Comparison of ENCODE assay signal across 28 cellular contexts in the genomic region with DNA sequence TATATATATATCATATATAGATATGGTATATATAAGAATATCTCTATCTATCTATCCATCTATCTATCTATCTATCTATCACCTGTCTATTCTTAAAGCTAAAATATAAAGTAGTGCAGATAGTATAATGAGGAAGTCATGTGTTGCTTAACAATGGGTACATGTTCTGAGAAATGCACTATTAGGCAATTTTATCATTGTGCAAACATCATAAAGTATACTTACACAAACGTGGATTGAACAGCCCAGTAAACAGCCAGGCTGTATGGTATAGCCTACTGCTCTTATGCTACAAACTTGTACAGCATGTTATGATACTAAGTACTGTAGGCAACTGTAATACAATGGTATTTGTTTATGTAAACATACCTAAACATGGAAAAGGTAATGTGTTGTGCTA.
"Had no signal": no experiment of that assay in that cellular context is flagged by ENCODE, and none has a peak within 500 bp of the region (broad histone marks: within the 10 kb centered on the region; RNA-seq: fewer than 3 reads in every experiment).

No MANE protein-coding gene starts in this region.

- H3K9me3 Mint-ChIP-seq: activated naive CD8-positive, alpha-beta T cell treated with anti-CD3 and anti-CD28 coated beads, Interleukin-2, amount 10 ng/mL, durations not matched to agents 7 days and 5 days; neural crest cell had no signal

- FAIRE-seq: bronchial epithelial cell, endothelial cell of umbilical vein, small intestine, urothelium cell line had no signal

- H3K4me1 Mint-ChIP-seq: activated CD4-positive, alpha-beta memory T cell treated with anti-CD3 and anti-CD28 coated beads, Interleukin-2, amount 10 ng/mL, durations not matched to agents 7 days and 5 days; activated CD4-positive, alpha-beta T cell treated with anti-CD3 and anti-CD28 coated beads, Interleukin-2, amount 10 ng/mL, durations not matched to agents 24 days and 14 days; activated naive CD8-positive, alpha-beta T cell treated with anti-CD3 and anti-CD28 coated beads, Interleukin-2, amount 10 ng/mL, durations not matched to agents 7 days and 5 days; naive B cell; stimulated activated effector memory CD8-positive, alpha-beta T cell treated with anti-CD3 and anti-CD28 coated beads, Interleukin-12 subunit alpha, Interleukin-12 subunit beta, amount 100 ng/mL, for 72 hours had no signal

- H3K27ac Mint-ChIP-seq: activated CD4-positive, alpha-beta memory T cell treated with anti-CD3 and anti-CD28 coated beads, Interleukin-2, amount 10 ng/mL, durations not matched to agents 7 days and 5 days; activated CD4-positive, alpha-beta T cell treated with anti-CD3 and anti-CD28 coated beads, Interleukin-2, amount 10 ng/mL, durations not matched to agents 24 days and 14 days; activated naive CD4-positive, alpha-beta T cell treated with anti-CD3 and anti-CD28 coated beads for 36 hours; activated naive CD8-positive, alpha-beta T cell treated with anti-CD3 and anti-CD28 coated beads, Interleukin-2, amount 10 ng/mL, durations not matched to agents 7 days and 5 days; activated T-cell treated with anti-CD3 and anti-CD28 coated beads, Interleukin-2, amount 50 U/mL, for 72 hours; effector memory CD8-positive, alpha-beta T cell; naive B cell; stimulated activated effector memory CD8-positive, alpha-beta T cell treated with anti-CD3 and anti-CD28 coated beads, Interleukin-12 subunit alpha, Interleukin-12 subunit beta, amount 100 ng/mL, for 72 hours had no signal

- DNase-seq: activated CD4-positive, alpha-beta memory T cell treated with anti-CD3 and anti-CD28 coated beads, Interleukin-2, amount 10 ng/mL, durations not matched to agents 7 days and 5 days; activated CD4-positive, alpha-beta T cell treated with anti-CD3 and anti-CD28 coated beads, Interleukin-2, amount 10 ng/mL, durations not matched to agents 24 days and 14 days; activated effector memory CD4-positive, alpha-beta T cell treated with Interleukin-2 at 50 U/mL for 16 hours; activated naive CD4-positive, alpha-beta T cell treated with anti-CD3 and anti-CD28 coated beads for 36 hours; activated naive CD8-positive, alpha-beta T cell treated with anti-CD3 and anti-CD28 coated beads, Interleukin-2, amount 10 ng/mL, durations not matched to agents 7 days and 5 days; activated T-cell treated with anti-CD3 and anti-CD28 coated beads, Interleukin-2, amount 50 U/mL, for 72 hours; amniotic stem cell; colonic mucosa; dorsolateral prefrontal cortex; effector memory CD8-positive, alpha-beta T cell; foreskin melanocyte; glutamatergic neuron; hypothalamus; mesendoderm; naive B cell; small intestine; stimulated activated CD4-positive, alpha-beta T cell treated with anti-CD3 and anti-CD28 coated beads, Interleukin-2, amount 100 ng/mL, for 24 hours; stomach had no signal

- H3K4me3 ChIP-seq: colonic mucosa, dorsolateral prefrontal cortex, stomach, suprapubic skin, tibial nerve had no signal

- H3K27me3 Mint-ChIP-seq: activated CD4-positive, alpha-beta memory T cell treated with anti-CD3 and anti-CD28 coated beads, Interleukin-2, amount 10 ng/mL, durations not matched to agents 7 days and 5 days; activated CD4-positive, alpha-beta T cell treated with anti-CD3 and anti-CD28 coated beads, Interleukin-2, amount 10 ng/mL, durations not matched to agents 24 days and 14 days; activated naive CD8-positive, alpha-beta T cell treated with anti-CD3 and anti-CD28 coated beads, Interleukin-2, amount 10 ng/mL, durations not matched to agents 7 days and 5 days; effector memory CD8-positive, alpha-beta T cell; naive B cell had no signal

- H3K36me3 Mint-ChIP-seq: activated naive CD8-positive, alpha-beta T cell treated with anti-CD3 and anti-CD28 coated beads, Interleukin-2, amount 10 ng/mL, durations not matched to agents 7 days and 5 days; naive B cell; stimulated activated effector memory CD8-positive, alpha-beta T cell treated with anti-CD3 and anti-CD28 coated beads, Interleukin-12 subunit alpha, Interleukin-12 subunit beta, amount 100 ng/mL, for 72 hours had no signal

- ATAC-seq: activated CD4-positive, CD25-positive, alpha-beta regulatory T cell treated with anti-CD3 and anti-CD28 coated beads, Interleukin-2, amount 50 U/mL, for 24 hours; activated T-cell treated with anti-CD3 and anti-CD28 coated beads, Interleukin-2, amount 50 U/mL, for 72 hours; effector memory CD8-positive, alpha-beta T cell; esophagus mucosa; sciatic nerve had no signal

- H3K4me3 Mint-ChIP-seq: activated CD4-positive, alpha-beta memory T cell treated with anti-CD3 and anti-CD28 coated beads, Interleukin-2, amount 10 ng/mL, durations not matched to agents 7 days and 5 days; activated CD4-positive, alpha-beta T cell treated with anti-CD3 and anti-CD28 coated beads, Interleukin-2, amount 10 ng/mL, durations not matched to agents 24 days and 14 days; activated naive CD4-positive, alpha-beta T cell treated with anti-CD3 and anti-CD28 coated beads for 36 hours; activated naive CD8-positive, alpha-beta T cell treated with anti-CD3 and anti-CD28 coated beads, Interleukin-2, amount 10 ng/mL, durations not matched to agents 7 days and 5 days; activated T-cell treated with anti-CD3 and anti-CD28 coated beads, Interleukin-2, amount 50 U/mL, for 72 hours; effector memory CD8-positive, alpha-beta T cell; naive B cell; neural crest cell; stimulated activated effector memory CD8-positive, alpha-beta T cell treated with anti-CD3 and anti-CD28 coated beads, Interleukin-12 subunit alpha, Interleukin-12 subunit beta, amount 100 ng/mL, for 72 hours had no signal
